In the genomic region with DNA sequence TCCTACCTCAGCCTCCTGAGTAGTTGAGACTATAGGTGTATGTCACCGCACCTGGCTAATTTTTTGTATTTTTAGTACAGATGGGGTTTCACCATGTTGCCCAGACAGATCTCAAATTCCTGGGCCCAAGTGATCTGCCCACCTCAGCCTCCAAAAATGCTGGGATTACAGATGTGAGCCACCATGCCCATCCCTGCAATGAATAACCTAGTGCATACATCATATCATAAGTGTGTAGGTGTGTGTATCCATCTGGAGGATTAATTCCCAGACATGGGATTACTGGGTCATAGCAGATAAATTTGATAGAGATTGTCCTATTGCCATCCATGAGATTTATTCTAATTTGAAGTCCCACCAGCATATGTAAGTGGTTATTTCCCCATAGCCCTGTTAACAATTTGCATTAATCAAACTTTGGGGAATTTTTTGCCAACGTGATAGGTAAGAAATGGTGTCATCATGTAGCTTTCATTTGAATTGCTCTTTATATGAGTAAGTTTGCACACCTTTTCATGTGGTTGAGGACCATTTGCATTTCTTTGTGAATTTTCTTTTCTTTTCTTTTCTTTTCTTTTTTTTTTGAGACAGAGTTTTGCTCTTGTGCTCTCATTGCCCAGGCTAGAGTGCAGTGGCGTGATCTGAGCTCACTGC, we compare ENCODE assay signal across 15 cellular contexts.
"Had no signal": no experiment of that assay in that cellular context is flagged by ENCODE, and none has a peak within 500 bp of the region (broad histone marks: within the 10 kb centered on the region; RNA-seq: fewer than 3 reads in every experiment).

No MANE protein-coding gene starts in this region.

- H3K9me3 Mint-ChIP-seq: T-helper 1 cell treated with Interleukin-12 subunit alpha and Interleukin-12 subunit beta and Interleukin-4 antibody, amounts not matched to agents 30 μg/mL and 1 μg/mL, for 36 hours had no signal

- H3K27me3 ChIP-seq: ascending aorta, heart left ventricle, left lung, SJSA1, spleen, tibial artery had no signal

- H3K27ac ChIP-seq: ascending aorta, coronary artery, heart left ventricle, left lung, RWPE1, SJSA1, spleen, tibial artery had no signal

- H3K4me3 ChIP-seq: ascending aorta, coronary artery, heart left ventricle, left lung, SJSA1, spleen, tibial artery had no signal

- H3K27ac Mint-ChIP-seq: T-helper 1 cell treated with Interleukin-12 subunit alpha and Interleukin-12 subunit beta and Interleukin-4 antibody, amounts not matched to agents 30 μg/mL and 1 μg/mL, for 36 hours had no signal

- DNase-seq: activated CD4-positive, alpha-beta T cell treated with anti-CD3 and anti-CD28 coated beads, Interleukin-2, amount 50 U/mL, for 4 hours; erythroblast; heart left ventricle; left lung; occipital lobe; posterior cingulate gyrus; retina; spleen; stimulated activated CD4-positive, alpha-beta T cell treated with anti-CD3 and anti-CD28 coated beads, Interleukin-1b, Interleukin-23, amount 100 ng/mL, for 48 hours; tibial artery had no signal

- H3K9me3 ChIP-seq: ascending aorta, heart left ventricle, left lung, SJSA1, spleen, tibial artery had no signal

- H3K36me3 ChIP-seq: ascending aorta, heart left ventricle, left lung, SJSA1, spleen, tibial artery had no signal

- H3K4me3 Mint-ChIP-seq: T-helper 1 cell treated with Interleukin-12 subunit alpha and Interleukin-12 subunit beta and Interleukin-4 antibody, amounts not matched to agents 30 μg/mL and 1 μg/mL, for 36 hours had no signal

- H3K4me1 ChIP-seq: ascending aorta, left lung, spleen, tibial artery had no signal

- ATAC-seq: heart left ventricle, left lung had no signal
